1 cellular context compared by ENCODE assay signal in genomic region chr16:85378145-85379040, GRCh38.
TF ChIP-seq lines count a peak whose summit lies in the region.

No MANE protein-coding gene starts in this region.

TF ChIP-seq in K562, 482 proteins besides CTCF, POLR2A, EP300 and RAD21 (continued from another document):
- TF ChIP-seq ZNF146 (CRISPR knock-in tag; IDR thresholded peaks at IDR 0.05; ENCODE audit: unreplicated experiment) (peak; percentile 6), MYBL2 (IDR thresholded peaks at IDR 0.05; ENCODE audit: low read depth) (no peak), MYBL2 (CRISPR knock-in tag; IDR thresholded peaks at IDR 0.05; ENCODE audit: borderline replicate concordance) (no peak), HNRNPK (IDR thresholded peaks at IDR 0.05; ENCODE audit: low read depth, low read length, poor library complexity, severe bottlenecking) (no peak), ARID4B (CRISPR knock-in tag; IDR thresholded peaks at IDR 0.05) (0 out of 2 replicates have a peak, but pooled peaks have one; percentile 3), CBX1 (IDR thresholded peaks at IDR 0.05; ENCODE audit: low read depth) (peak; percentile 49; the same call in 1 of the 2 replicates), ZNF766 (CRISPR knock-in tag; conservative IDR thresholded peaks at IDR 0.05) (0 out of 2 replicates have a peak, but pooled peaks have one; percentile 28), HIVEP1 (CRISPR knock-in tag; IDR thresholded peaks at IDR 0.05) (no peak), FUS (optimal IDR thresholded peaks at IDR 0.05; ENCODE audit: low read depth, low read length) (no peak), VEZF1 (CRISPR knock-in tag; IDR thresholded peaks at IDR 0.05) (peak; percentile 35; the same call in 1 of the 2 replicates), MYC (IDR thresholded peaks at IDR 0.05; ENCODE audit: low read depth, low read length) (no peak), MYC (CRISPR knock-in tag; IDR thresholded peaks at IDR 0.05; ENCODE audit: borderline replicate concordance, low read depth) (0 out of 2 replicates have a peak, but pooled peaks have one; percentile 46), CBFB (CRISPR knock-in tag; IDR thresholded peaks at IDR 0.05) (no peak), ETS1 (conservative IDR thresholded peaks at IDR 0.05; ENCODE audit: control insufficient read depth, low read depth, low read length) (peak; percentile 58; the same call in 1 of the 2 replicates), ZNF121 (CRISPR knock-in tag; conservative IDR thresholded peaks at IDR 0.05) (peak; percentile 90), SRF (CRISPR knock-in tag; IDR thresholded peaks at IDR 0.05) (0 out of 4 replicates have a peak, but pooled peaks of 1 of the 2 experiments have one; percentile 12), ZNF511 (CRISPR knock-in tag; IDR thresholded peaks at IDR 0.05) (peak; percentile 68; the same call in 1 of the 2 replicates), CREM (IDR thresholded peaks at IDR 0.05; ENCODE audit: low read depth) (no peak), RBBP5 (IDR thresholded peaks at IDR 0.05; ENCODE audit: borderline replicate concordance, insufficient read depth, low read length, poor library complexity, severe bottlenecking) (peak; percentile 32), RREB1 (CRISPR knock-in tag; IDR thresholded peaks at IDR 0.05) (0 out of 2 replicates have a peak, but pooled peaks have one; percentile 11), SFPQ (IDR thresholded peaks at IDR 0.05; ENCODE audit: low read depth, low read length) (no peak)
